20 cellular contexts compared by ENCODE assay signal in genomic region chr2:25528173-25528572, GRCh38.
DNase-seq lines count a peak whose midpoint lies in the region; ATAC-seq, FAIRE-seq and TF ChIP-seq lines count a peak whose summit lies in the region.
"Had no signal": no experiment of that assay in that cellular context is flagged by ENCODE, and none has a peak within 500 bp of the region (broad histone marks: within the 10 kb centered on the region; RNA-seq: fewer than 3 reads in every experiment).

No MANE protein-coding gene starts in this region.

- WGBS in mesenchymal stem cell: 40% methylated on average over 1 of the region's 4 CpGs

- H3K9ac ChIP-seq in PC-3 (ENCODE audit: low read length) (no peak overlapping the region), mesenchymal stem cell (ENCODE audit: low read length) (peak overlapping the region; percentile 53)

- no peak overlapping the region for H3K18ac ChIP-seq in mesenchymal stem cell (ENCODE audit: low read depth in 1 of 2, low read length in 2 of 2)

- no peak overlapping the region for H3K4me3 ChIP-seq in PC-3 (ENCODE audit: low read length)
- no peak overlapping the region for H3K4me3 ChIP-seq in bronchial epithelial cell (ENCODE audit: low read depth, low read length)
- H3K4me3 ChIP-seq in mesenchymal stem cell (ENCODE audit: insufficient read depth in 1 of 2, low read depth in 1 of 2, low read length in 2 of 2): no peak overlapping the region
- H3K4me3 ChIP-seq in left ventricle myocardium inferior: no peak overlapping the region
- H3K4me3 ChIP-seq: ascending aorta, heart left ventricle, upper lobe of left lung had no signal

- ATAC-seq in PC-3 (peak; percentile 90), Right ventricle myocardium superior (ENCODE audit: poor library complexity) (no peak)
- ATAC-seq: heart left ventricle; left lobe of liver; stimulated activated memory B cell treated with anti-CD40 and anti-IgM and Interleukin-4, amounts not matched to agents 10 μg/mL and 1 μg/mL and 100 μg/mL, for 72 hours had no signal

- no TSS peak for BruUV-seq in PC-3 (replicated peaks; lab: Mats Ljungman, UMichigan)

- H3K4me2 ChIP-seq in PC-3 (ENCODE audit: low read length): peak overlapping the region; percentile 7
- H3K4me2 ChIP-seq in mesenchymal stem cell (ENCODE audit: low read length, poor library complexity, severe bottlenecking): no peak overlapping the region

- H3K23ac ChIP-seq in mesenchymal stem cell (ENCODE audit: low read length in 2 of 2): no peak overlapping the region

- H3K4me1 ChIP-seq in PC-3 (ENCODE audit: insufficient read depth, low read length) (peaks cover 15% of the 10 kb centered on the region), mesenchymal stem cell (ENCODE audit: control insufficient read depth, insufficient read depth, low read depth, low read length) (peaks cover 2% of the 10 kb centered on the region), left ventricle myocardium inferior (no peaks in the 10 kb centered on the region)
- H3K4me1 ChIP-seq: ascending aorta, BE2C, heart left ventricle, upper lobe of left lung had no signal

- no peak overlapping the region for H2BK120ac ChIP-seq in mesenchymal stem cell (ENCODE audit: low read depth, low read length)

- no peaks in the 10 kb centered on the region for H4K20me1 ChIP-seq in PC-3 (ENCODE audit: low read length)

- H3K4ac ChIP-seq in mesenchymal stem cell (ENCODE audit: low read depth in 1 of 2, low read length in 2 of 2): no peak overlapping the region

- no peak overlapping the region for H2BK5ac ChIP-seq in mesenchymal stem cell (ENCODE audit: low read depth, low read length, poor library complexity, severe bottlenecking)

- H2BK15ac ChIP-seq in mesenchymal stem cell (ENCODE audit: low read depth, poor library complexity, severe bottlenecking): no peak overlapping the region

- no peak overlapping the region for H4K91ac ChIP-seq in mesenchymal stem cell (ENCODE audit: low read length)

- H3K36me3 ChIP-seq in PC-3 (ENCODE audit: low read depth, low read length) (no peaks in the 10 kb centered on the region), bronchial epithelial cell (ENCODE audit: control insufficient read depth, insufficient read depth, low read length) (peaks cover 1% of the 10 kb centered on the region), mesenchymal stem cell (ENCODE audit: control insufficient read depth in 1 of 2, insufficient read depth in 2 of 2, low read depth in 1 of 2, low read length in 2 of 2) (no peaks in the 10 kb centered on the region), left ventricle myocardium inferior (no peaks in the 10 kb centered on the region)
- H3K36me3 ChIP-seq: ascending aorta, BE2C, upper lobe of left lung had no signal

- no peaks in the 10 kb centered on the region for H3K9me3 ChIP-seq in PC-3 (ENCODE audit: low read length)
- no peaks in the 10 kb centered on the region for H3K9me3 ChIP-seq in mesenchymal stem cell (ENCODE audit: control insufficient read depth, low read length)
- no peaks in the 10 kb centered on the region for H3K9me3 ChIP-seq in left ventricle myocardium inferior (replicated peaks)
- H3K9me3 ChIP-seq: ascending aorta, BE2C, heart left ventricle, upper lobe of left lung had no signal

- no peaks in the 10 kb centered on the region for H3K79me2 ChIP-seq in PC-3 (ENCODE audit: low read length)

- no peak overlapping the region for H3K27ac ChIP-seq in PC-3 (ENCODE audit: low read length)
- no peak overlapping the region for H3K27ac ChIP-seq in mesenchymal stem cell (ENCODE audit: low read length, poor library complexity, severe bottlenecking)
- no peak overlapping the region for H3K27ac ChIP-seq in left ventricle myocardium inferior (replicated peaks)
- H3K27ac ChIP-seq: ascending aorta, heart left ventricle, upper lobe of left lung had no signal

- no peak overlapping the region for H2AFZ ChIP-seq in PC-3 (ENCODE audit: low read length)
- H2AFZ ChIP-seq in mesenchymal stem cell (ENCODE audit: low read depth, low read length): no peak overlapping the region

- TF ChIP-seq CTCF in PC-3 (conservative IDR thresholded peaks at IDR 0.05; ENCODE audit: low read depth, low read length) (no peak), bronchial epithelial cell (IDR thresholded peaks at IDR 0.05; ENCODE audit: insufficient read depth, low read length, severe bottlenecking) (no peak), left ventricle myocardium inferior (IDR thresholded peaks at IDR 0.05; ENCODE audit: borderline replicate concordance) (no peak)

- POLR2A ChIA-PET in PC-3 (lab: Charles Lee; ENCODE audit: unreplicated experiment): no interaction called here

- FAIRE-seq in bronchial epithelial cell (lab: Jason Lieb, UNC): no peak

- H3K27me3 ChIP-seq in PC-3 (ENCODE audit: low read length) (no peaks in the 10 kb centered on the region), bronchial epithelial cell (ENCODE audit: control insufficient read depth, insufficient read depth, low read length) (no peaks in the 10 kb centered on the region), mesenchymal stem cell (ENCODE audit: control insufficient read depth in 1 of 2, insufficient read depth in 1 of 2, low read length in 2 of 2) (no peaks in the 10 kb centered on the region), left ventricle myocardium inferior (ENCODE audit: low read depth) (no peaks in the 10 kb centered on the region)
- H3K27me3 ChIP-seq: ascending aorta, BE2C, heart left ventricle, upper lobe of left lung had no signal

- H2AK5ac ChIP-seq in mesenchymal stem cell (ENCODE audit: low read length, severe bottlenecking): no peak overlapping the region

- no peaks in the 10 kb centered on the region for H3K9me2 ChIP-seq in PC-3 (replicated peaks; ENCODE audit: low read length)

- DNase-seq in Daoy (ENCODE audit: low read depth): peak; percentile 30
- DNase-seq in PC-3: peak; percentile 69
- peak; percentile 33 for DNase-seq in bronchial epithelial cell (ENCODE audit: low read depth)
- DNase-seq in mesenchymal stem cell: peak; percentile 40
- DNase-seq in NCI-H128 (lab: John Stamatoyannopoulos, UW; ENCODE audit: unreplicated experiment): no peak
- DNase-seq in left ventricle myocardium inferior: no peak
- no peak for DNase-seq in Right ventricle myocardium superior
- no peak for DNase-seq in RPMI8226
- DNase-seq: activated CD4-positive, alpha-beta T cell treated with anti-CD3 and anti-CD28 coated beads, Interleukin-2, amount 50 U/mL, for 1 hour; BE2C; DND-41; effector CD8-positive, alpha-beta T cell; heart left ventricle; NCI-H1417; NCI-H446 treated with DMSO at 0.1 percent for 48 hours; OCI-M1; upper lobe of left lung had no signal

- no peak overlapping the region for H3K14ac ChIP-seq in mesenchymal stem cell (ENCODE audit: low read length in 2 of 2)

- H3F3A ChIP-seq in PC-3 (ENCODE audit: low read length, unreplicated experiment): no peaks in the 10 kb centered on the region

- intact Hi-C loops in PC-3 (cut with micrococcal nuclease) (no loop called here), left ventricle myocardium inferior (cut with micrococcal nuclease) (no loop called here), Right ventricle myocardium superior (cut with DNase I) (loop anchor here (10.0 kb wide), 1 partner anchor 153 kb away; no protein-coding TSS in a partner anchor)

- no peak overlapping the region for H4K8ac ChIP-seq in mesenchymal stem cell (ENCODE audit: low read length)

- H3K79me1 ChIP-seq in mesenchymal stem cell (replicated peaks; ENCODE audit: low read length, poor library complexity, severe bottlenecking): no peaks in the 10 kb centered on the region

- H2BK12ac ChIP-seq in mesenchymal stem cell (ENCODE audit: low read length in 2 of 2): no peak overlapping the region

- CTCF ChIA-PET in PC-3 (lab: Charles Lee): no interaction called here

Comparison
In these comparisons a context has a peak if more than half of its experiments do, and no peak if none do; other contexts are left out.
1. DNase-seq: peak in Daoy (single experiment), PC-3 (single experiment), bronchial epithelial cell (single experiment) and mesenchymal stem cell (single experiment); none in NCI-H128 (single experiment), left ventricle myocardium inferior (single experiment), Right ventricle myocardium superior (single experiment) and RPMI8226 (single experiment).